ENCODE assay signal across 20 cellular contexts in the genomic region with DNA sequence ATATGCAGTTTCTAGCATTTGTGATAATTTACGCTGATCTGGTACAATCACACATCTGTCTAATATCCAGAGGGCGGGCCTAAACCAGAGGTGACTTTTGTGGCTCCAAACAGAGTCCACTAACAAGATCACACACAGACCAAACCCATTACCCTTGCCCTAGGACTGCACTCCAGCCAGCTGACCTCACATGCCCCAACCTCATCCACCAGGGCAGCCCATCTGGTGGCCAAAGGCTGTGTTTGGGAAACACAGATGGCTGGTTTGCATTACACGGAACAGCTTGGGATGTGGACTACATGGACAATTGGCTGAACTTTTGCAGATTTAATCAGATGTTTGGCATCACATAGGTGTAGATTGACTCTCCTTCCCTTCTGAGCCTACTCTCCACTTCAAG.
"Had no signal": no experiment of that assay in that cellular context is flagged by ENCODE, and none has a peak within 500 bp of the region (broad histone marks: within the 10 kb centered on the region; RNA-seq: fewer than 3 reads in every experiment).

No MANE protein-coding gene starts in this region.

- H3K27ac ChIP-seq: gastroesophageal sphincter, tibial artery, upper lobe of left lung, uterus had no signal

- H3K9me3 ChIP-seq: gastroesophageal sphincter, tibial artery, upper lobe of left lung, uterus had no signal

- H3K4me1 ChIP-seq: gastroesophageal sphincter, tibial artery, upper lobe of left lung, uterus had no signal

- ATAC-seq: esophagus mucosa; gastroesophageal sphincter; left cardiac atrium; left ventricle myocardium superior; naive thymus-derived CD8-positive, alpha-beta T cell; stimulated activated effector memory CD8-positive, alpha-beta T cell treated with anti-CD3 and anti-CD28 coated beads, Interleukin-12 subunit alpha, Interleukin-12 subunit beta, amount 100 ng/mL, for 72 hours; stimulated activated naive CD8-positive, alpha-beta T cell treated with anti-CD3 and anti-CD28 coated beads, Interleukin-15, Interleukin-2, amounts not matched to agents 100 U/mL and 50 U/mL, for 24 hours had no signal

- H3K4me3 ChIP-seq: dorsolateral prefrontal cortex, gastroesophageal sphincter, tibial artery, upper lobe of left lung, uterus had no signal

- DNase-seq: cortex of kidney; dorsolateral prefrontal cortex; effector memory CD4-positive, alpha-beta T cell; foreskin fibroblast; kidney; left cardiac atrium; left ventricle myocardium superior; mesendoderm; naive thymus-derived CD8-positive, alpha-beta T cell; right cardiac atrium; stimulated activated CD4-positive, alpha-beta T cell treated with anti-CD3 and anti-CD28 coated beads, Interleukin-4, amount 100 ng/mL, for 1 hour; stimulated activated CD8-positive, alpha-beta memory T cell treated with anti-CD3 and anti-CD28 coated beads, Interleukin-4, amount 100 ng/mL, for 48 hours; stimulated activated naive CD8-positive, alpha-beta T cell treated with anti-CD3 and anti-CD28 coated beads, Interleukin-15, Interleukin-2, amounts not matched to agents 100 U/mL and 50 U/mL, for 24 hours; tibial artery; upper lobe of left lung; uterus had no signal

- H3K36me3 ChIP-seq: gastroesophageal sphincter, tibial artery, upper lobe of left lung, uterus had no signal

- H3K27me3 ChIP-seq: dorsolateral prefrontal cortex, upper lobe of left lung, uterus had no signal

- FAIRE-seq: endometrium, kidney had no signal
